ENCODE assay signal across 8 cellular contexts in the genomic region with DNA sequence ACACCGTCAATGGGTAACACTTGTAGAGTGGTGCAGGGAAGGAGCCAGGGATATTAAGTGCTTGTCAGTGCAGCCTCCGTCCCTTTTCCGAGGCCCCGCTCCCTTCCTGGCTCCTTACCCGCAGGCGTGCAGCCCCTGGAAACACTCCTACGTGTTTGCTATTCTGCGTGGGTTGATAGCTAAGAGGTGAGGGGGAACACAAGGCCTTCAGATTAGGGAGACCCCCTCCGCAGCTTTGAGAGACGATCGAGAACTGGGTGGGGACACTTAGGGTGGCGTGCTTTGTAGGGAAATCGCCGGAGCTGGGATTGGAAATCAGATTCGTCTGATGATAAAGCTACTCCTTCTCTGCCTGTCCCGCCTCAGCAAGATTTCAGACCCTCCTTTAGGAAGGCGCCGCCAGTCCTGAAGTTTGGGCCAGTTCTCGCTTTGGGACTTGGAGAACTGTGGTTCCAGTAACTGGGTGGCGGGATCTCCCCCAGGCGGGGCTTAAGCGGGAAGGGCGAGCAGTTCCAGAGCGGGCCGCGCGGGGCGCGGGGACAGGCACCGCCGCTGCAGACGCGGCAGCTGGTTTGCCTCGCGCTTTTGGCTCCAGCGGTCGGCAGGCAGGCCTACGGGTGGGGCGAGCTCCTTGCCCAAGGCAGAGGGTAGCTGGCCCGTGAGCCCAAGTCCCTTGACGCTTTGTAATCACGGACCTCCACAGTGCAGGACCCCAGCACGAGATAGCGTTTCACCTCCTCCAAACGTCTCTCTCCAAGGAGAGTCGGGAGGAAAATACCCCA. TPM values are rescaled to one million over a fixed set of nuclear protein-coding genes. Genes with fewer than 3 reads are reported as not detected.
DNase-seq lines count a peak whose midpoint lies in the region; ATAC-seq and TF ChIP-seq lines count a peak whose summit lies in the region.

No MANE protein-coding gene starts in this region.

- H3K4me1 ChIP-seq in adrenal gland (replicated peaks in 1 of 2) (peaks cover 0 to 10% of the 10 kb centered on the region in 2 donors), prostate gland (replicated peaks) (peaks cover 5% of the 10 kb centered on the region), uterus (peaks cover 0 to 8% of the 10 kb centered on the region in 2 donors)

- DNase-seq in DMS53 treated with DMSO at 0.1 percent for 48 hours (lab: John Stamatoyannopoulos, UW; ENCODE audit: unreplicated experiment): peak; percentile 31
- DNase-seq in Kasumi-1 (lab: John Stamatoyannopoulos, UW): peak; percentile 65 to 77
- peak; percentile 44 for DNase-seq in SKM-1 treated with dmso at 0.1 percent for 144 hours (lab: John Stamatoyannopoulos, UW; ENCODE audit: unreplicated experiment)
- peak; percentile 66 to 84 (median 81) for DNase-seq in adrenal gland
- peak; percentile 92 for DNase-seq in left ventricle myocardium superior
- DNase-seq in prostate gland (ENCODE audit: low spot score): peak; percentile 67
- DNase-seq in uterus: peak; percentile 79 to 80

- H3K36me3 ChIP-seq in adrenal gland (replicated peaks in 1 of 2): no peaks in the 10 kb centered on the region
- no peaks in the 10 kb centered on the region for H3K36me3 ChIP-seq in prostate gland
- no peaks in the 10 kb centered on the region for H3K36me3 ChIP-seq in uterus

- ATAC-seq in GM21737 (IDR thresholded peaks at IDR 0.05; ENCODE audit: unreplicated experiment): peak; percentile 95
- peak; percentile 96 for ATAC-seq in left ventricle myocardium superior

- peaks cover 14% of the 10 kb centered on the region for H3K27me3 ChIP-seq in adrenal gland
- peaks cover 5% of the 10 kb centered on the region for H3K27me3 ChIP-seq in prostate gland (replicated peaks; ENCODE audit: insufficient read depth)
- H3K27me3 ChIP-seq in uterus: peaks cover 4 to 6% of the 10 kb centered on the region in 2 donors

- H3K9me3 ChIP-seq in adrenal gland (replicated peaks in 1 of 3) (no peaks in the 10 kb centered on the region), prostate gland (no peaks in the 10 kb centered on the region), uterus (no peaks in the 10 kb centered on the region)

- WGBS in adrenal gland, 4 donors: 2 to 11% (median 7%) methylated on average over 22 to 46 of the region's 46 CpGs
- 2% methylated on average over 33 of the region's 46 CpGs for WGBS in prostate gland

- TF ChIP-seq CTCF in adrenal gland (IDR thresholded peaks at IDR 0.05) (peak; percentile 61 to 87 (median 77)), prostate gland (IDR thresholded peaks at IDR 0.05) (peak; percentile 3 to 88 (median 62)), uterus (IDR thresholded peaks at IDR 0.05) (peak; percentile 59 to 91 (median 85))

- no peak for TF ChIP-seq POLR2A in adrenal gland (IDR thresholded peaks at IDR 0.05)
- TF ChIP-seq POLR2A in prostate gland (IDR thresholded peaks at IDR 0.05): no peak
- no peak for TF ChIP-seq POLR2A in uterus (IDR thresholded peaks at IDR 0.05)

- intact Hi-C loops in adrenal gland (cut with DNase I): no loop called here
- intact Hi-C loops in left ventricle myocardium superior (cut with micrococcal nuclease): no loop called here
- intact Hi-C loops in prostate gland (cut with DNase I): loop anchor here (2.0 kb wide), 1 partner anchor 32 kb away; no protein-coding TSS in a partner anchor
- intact Hi-C loops in uterus (cut with DNase I; ENCODE audit: low total_unique reads): no loop called here

- peak overlapping the region in 2 of 4 donors; percentile 62 to 71 for H3K4me3 ChIP-seq in adrenal gland
- H3K4me3 ChIP-seq in prostate gland: peak overlapping the region; percentile 31 to 32
- H3K4me3 ChIP-seq in uterus: peak overlapping the region; percentile 49 to 51

- H3K27ac ChIP-seq in adrenal gland: peak overlapping the region in 4 of 5 donors; percentile 1 to 80 (median 42)
- H3K27ac ChIP-seq in prostate gland: peak overlapping the region; percentile 59 to 77
- peak overlapping the region; percentile 77 to 80 for H3K27ac ChIP-seq in uterus

RNA-seq across cellular contexts. Expression of gene FAM107A, which starts 8.0 kb away (rescaled TPM):
- total RNA-seq in adrenal gland: 10 to 100 TPM in 1 of 8 donors, 1 to 10 TPM in 7; 3.0 to 11.6 (median 5.8) TPM
- 10 to 100 TPM in 1 of 3 donors, 1 to 10 TPM in 2; 4.9 to 12.5 (median 6.8) TPM for polyA plus RNA-seq in adrenal gland
- 78.0 TPM for total RNA-seq in left ventricle myocardium superior
- 10 to 100 TPM; 54.5 to 80.2 TPM for total RNA-seq in prostate gland
- total RNA-seq in uterus: 100 to 1,000 TPM in 1 of 4 donors, 10 to 100 TPM in 3; 16.2 to 140 (median 61.2) TPM

RNA-seq across cellular contexts. Expression of gene ACOX2, which starts 48.2 kb away (rescaled TPM):
- total RNA-seq in adrenal gland (10 to 100 TPM; 11.3 to 52.4 (median 32.8) TPM), left ventricle myocardium superior (41.4 TPM), prostate gland (10 to 100 TPM; 19.7 to 42.5 TPM), uterus (10 to 100 TPM; 10.3 to 33.7 (median 23.6) TPM)
- 10 to 100 TPM; 24.0 to 65.5 (median 56.4) TPM for polyA plus RNA-seq in adrenal gland

Comparison
In these comparisons a context has a peak if more than half of its experiments do, and no peak if none do; other contexts are left out.
1. DNase-seq: peak in every context shown above with its lines; median percentile 92 in left ventricle myocardium superior; 81 in adrenal gland; 80 in uterus; 71 in Kasumi-1; 67 in prostate gland; 44 in SKM-1 treated with dmso at 0.1 percent for 144 hours; 31 in DMS53 treated with DMSO at 0.1 percent for 48 hours.